Comparison of ENCODE assay signal across 8 cellular contexts in the genomic region with DNA sequence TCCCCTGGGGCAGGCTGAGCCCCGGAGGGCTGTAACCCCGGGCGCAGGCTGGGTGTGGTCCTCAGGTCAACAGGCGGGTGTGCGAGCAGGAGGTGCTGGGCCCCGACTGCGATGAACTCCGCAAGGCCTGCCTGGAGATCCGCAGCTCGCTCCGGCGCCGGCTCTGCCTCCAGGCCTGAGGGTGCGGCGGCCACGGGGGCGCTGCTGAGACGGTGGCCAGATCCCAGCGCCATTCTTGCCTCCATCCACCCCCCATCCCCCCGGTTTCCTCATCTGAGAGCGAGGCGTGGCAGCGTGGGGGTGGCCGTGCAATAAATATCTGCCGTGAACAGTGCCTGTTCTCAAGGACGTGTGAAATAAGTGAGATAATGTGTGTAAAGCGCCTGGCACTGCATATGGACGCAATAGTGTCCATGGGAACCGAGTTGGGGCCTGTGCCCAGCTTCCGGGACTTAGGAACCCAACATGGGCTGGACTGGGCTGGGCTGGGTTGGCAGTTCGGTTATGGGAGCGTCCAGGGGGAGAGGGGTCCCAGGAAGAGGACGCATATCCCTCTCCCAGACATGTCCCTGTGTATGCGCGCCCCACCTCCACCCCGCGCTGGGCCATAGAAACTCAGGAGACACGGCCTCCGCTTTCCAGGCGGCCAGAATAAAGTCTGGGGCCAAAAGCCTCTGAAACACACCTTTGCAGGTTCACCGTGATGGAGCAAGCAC. TPM values are rescaled to one million over a fixed set of nuclear protein-coding genes. Genes with fewer than 3 reads are reported as not detected.
DNase-seq lines count a peak whose midpoint lies in the region; ATAC-seq and TF ChIP-seq lines count a peak whose summit lies in the region.

No MANE protein-coding gene starts in this region.

- H3K36me3 Mint-ChIP-seq in brain: no peaks in the 10 kb centered on the region

- TF ChIP-seq EP300 in SK-N-SH (IDR thresholded peaks at IDR 0.05; ENCODE audit: borderline replicate concordance in 1 of 2, low read depth in 1 of 2, low read length in 1 of 2): no peak; a peak in 1 of 4 replicates

- no peaks in the 10 kb centered on the region for H3K9me3 ChIP-seq in SK-N-SH
- no peaks in the 10 kb centered on the region for H3K9me3 ChIP-seq in iPS DF 6.9 (ENCODE audit: control insufficient read depth, insufficient read depth, low read length)

- CTCF ChIA-PET in SK-N-SH (lab: Yijun Ruan, JAX): interaction anchor here (0.6 to 5.7 kb wide), 20 partner anchors 8 to 1134 kb away, joined by 3 to 62 read pairs (median 4); a partner anchor contains a TSS

- TF ChIP-seq CTCF in 22Rv1 (IDR thresholded peaks at IDR 0.05) (peak; percentile 76), GM12864 (IDR thresholded peaks at IDR 0.05; ENCODE audit: low read depth, low read length, missing control alignments) (peak; percentile 53), SK-N-SH (IDR thresholded peaks at IDR 0.05) (peak; percentile 59), brain (conservative IDR thresholded peaks at IDR 0.05) (peak; percentile 26 to 61)

- H3K9ac ChIP-seq in SK-N-SH (peak overlapping the region; percentile 81), rectal smooth muscle tissue (ENCODE audit: low read length) (peak overlapping the region; percentile 6)

- no peaks in the 10 kb centered on the region for H3K9me2 ChIP-seq in SK-N-SH

- H3K4me3 Mint-ChIP-seq in brain: peak overlapping the region; percentile 88 to 95 (median 91)

- H3K4me2 ChIP-seq in SK-N-SH: peak overlapping the region; percentile 83

- no peak for ATAC-seq in HG02884 (IDR thresholded peaks at IDR 0.05; ENCODE audit: unreplicated experiment)

- H3K27me3 ChIP-seq in SK-N-SH (ENCODE audit: insufficient read depth) (no peaks in the 10 kb centered on the region), iPS DF 6.9 (ENCODE audit: control insufficient read depth, insufficient read depth, low read length) (peaks cover 8% of the 10 kb centered on the region; the same call in 1 of the 2 replicates), rectal smooth muscle tissue (ENCODE audit: control insufficient read depth, insufficient read depth, low read length) (no peaks in the 10 kb centered on the region)

- peaks cover 3 to 17% (median 10%) of the 10 kb centered on the region in 5 experiments for H3K9me3 Mint-ChIP-seq in brain

- peak overlapping the region; percentile 88 to 95 (median 94) for H3K27ac Mint-ChIP-seq in brain

- H3K36me3 ChIP-seq in SK-N-SH (replicated peaks in 1 of 2; ENCODE audit: control insufficient read depth in 1 of 2, insufficient read depth in 2 of 2, low read length in 1 of 2) (no peaks in the 10 kb centered on the region), iPS DF 6.9 (ENCODE audit: control insufficient read depth, insufficient read depth, low read length) (no peaks in the 10 kb centered on the region; the same call in 1 of the 2 replicates), rectal smooth muscle tissue (ENCODE audit: control insufficient read depth, insufficient read depth, low read length) (no peaks in the 10 kb centered on the region)

- peaks cover 19% of the 10 kb centered on the region for H3K27me3 Mint-ChIP-seq in brain

- H3K4me1 ChIP-seq in SK-N-SH (ENCODE audit: control insufficient read depth in 1 of 2, insufficient read depth in 2 of 2, low read depth in 1 of 2, low read length in 1 of 2): peaks cover 0 to 13% of the 10 kb centered on the region in 2 experiments; a peak in 1 of 4 replicates
- 0 out of 2 replicates have a peak, but pooled peaks cover 1% of the 10 kb centered on the region for H3K4me1 ChIP-seq in iPS DF 6.9 (ENCODE audit: control insufficient read depth, insufficient read depth, low read length)
- H3K4me1 ChIP-seq in rectal smooth muscle tissue (ENCODE audit: control insufficient read depth, insufficient read depth, low read length): no peaks in the 10 kb centered on the region

- TF ChIP-seq RAD21 in SK-N-SH (IDR thresholded peaks at IDR 0.05; ENCODE audit: low read length): 0 out of 2 replicates have a peak, but pooled peaks have one; percentile 20

- DNase-seq in GM12864 (ENCODE audit: low read depth) (no peak), HT-29 (ENCODE audit: low spot score) (peak; percentile 78), SK-N-SH (peak; percentile 87), iPS DF 6.9 (ENCODE audit: low read depth, low spot score) (no peak)

- peak overlapping the region; percentile 88 for H3K27ac ChIP-seq in 22Rv1
- H3K27ac ChIP-seq in SK-N-SH (ENCODE audit: low read depth in 2 of 2, low read length in 1 of 2): peak overlapping the region; percentile 66 to 73
- H3K27ac ChIP-seq in iPS DF 6.9 (ENCODE audit: low read length): no peak overlapping the region
- peak overlapping the region; percentile 51 for H3K27ac ChIP-seq in rectal smooth muscle tissue (ENCODE audit: low read depth, low read length)

- H3F3A ChIP-seq in SK-N-SH (replicated peaks; ENCODE audit: insufficient read depth): peaks cover 41% of the 10 kb centered on the region

- peaks cover 21% of the 10 kb centered on the region for H3K4me1 Mint-ChIP-seq in brain

- peaks cover 3% of the 10 kb centered on the region; the same call in 1 of the 2 replicates for H4K20me1 ChIP-seq in SK-N-SH (ENCODE audit: insufficient read depth)

- H2AFZ ChIP-seq in SK-N-SH (ENCODE audit: low read depth): peak overlapping the region; percentile 87

- H3K79me2 ChIP-seq in SK-N-SH (ENCODE audit: insufficient read depth): no peaks in the 10 kb centered on the region

- 7% methylated on average over 24 of the region's 41 CpGs for WGBS in SK-N-SH (ENCODE audit: low lambda C conversion rate)
- no CpG with 5 or more reads among the region's 41 CpGs for WGBS in iPS DF 6.9 (ENCODE audit: insufficient coverage, insufficient read length)

- POLR2A ChIA-PET in SK-N-SH (lab: Yijun Ruan, JAX): interaction anchor here (0.6 to 2.2 kb wide), 6 partner anchors 12 to 133 kb away, joined by 3 to 18 read pairs (median 4); a partner anchor contains a TSS

- peak overlapping the region; percentile 73 for H3K4me3 ChIP-seq in GM12864 (ENCODE audit: low read depth, low read length)
- peak overlapping the region; percentile 78 to 91 for H3K4me3 ChIP-seq in SK-N-SH (ENCODE audit: low read depth in 2 of 2, low read length in 1 of 2)
- H3K4me3 ChIP-seq in iPS DF 6.9 (ENCODE audit: low read length): peak overlapping the region; percentile 69
- peak overlapping the region; percentile 60 for H3K4me3 ChIP-seq in rectal smooth muscle tissue (ENCODE audit: low read length)

TF ChIP-seq in SK-N-SH, 30 proteins besides CTCF, POLR2A, EP300 and RAD21:
- TF ChIP-seq, protein P1, sequence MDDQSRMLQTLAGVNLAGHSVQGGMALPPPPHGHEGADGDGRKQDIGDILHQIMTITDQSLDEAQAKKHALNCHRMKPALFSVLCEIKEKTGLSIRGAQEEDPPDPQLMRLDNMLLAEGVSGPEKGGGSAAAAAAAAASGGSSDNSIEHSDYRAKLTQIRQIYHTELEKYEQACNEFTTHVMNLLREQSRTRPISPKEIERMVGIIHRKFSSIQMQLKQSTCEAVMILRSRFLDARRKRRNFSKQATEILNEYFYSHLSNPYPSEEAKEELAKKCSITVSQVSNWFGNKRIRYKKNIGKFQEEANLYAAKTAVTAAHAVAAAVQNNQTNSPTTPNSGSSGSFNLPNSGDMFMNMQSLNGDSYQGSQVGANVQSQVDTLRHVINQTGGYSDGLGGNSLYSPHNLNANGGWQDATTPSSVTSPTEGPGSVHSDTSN (IDR thresholded peaks at IDR 0.05): no peak
- TF ChIP-seq FOXM1 (IDR thresholded peaks at IDR 0.05; ENCODE audit: low read depth) (0 out of 2 replicates have a peak, but pooled peaks have one; percentile 13), GATA2 (CRISPR knock-in tag; IDR thresholded peaks at IDR 0.05) (no peak), FOXJ3 (CRISPR knock-in tag; IDR thresholded peaks at IDR 0.05) (no peak), EZH2phosphoT487 (IDR thresholded peaks at IDR 0.05; ENCODE audit: borderline replicate concordance, low read depth) (no peak), CHD2 (IDR thresholded peaks at IDR 0.05; ENCODE audit: low read length, partially characterized antibody) (peak; percentile 49), YY1 (IDR thresholded peaks at IDR 0.05; ENCODE audit: low read depth) (peak; percentile 66; the same call in 1 of the 2 replicates), RCOR1 (IDR thresholded peaks at IDR 0.05; ENCODE audit: low read length) (0 out of 2 replicates have a peak, but pooled peaks have one; percentile 16), TAF1 (IDR thresholded peaks at IDR 0.05; ENCODE audit: borderline replicate concordance, low read depth, low read length) (peak; percentile 50; the same call in 1 of the 2 replicates), JUND (IDR thresholded peaks at IDR 0.05) (no peak)
- TF ChIP-seq, protein P2, sequence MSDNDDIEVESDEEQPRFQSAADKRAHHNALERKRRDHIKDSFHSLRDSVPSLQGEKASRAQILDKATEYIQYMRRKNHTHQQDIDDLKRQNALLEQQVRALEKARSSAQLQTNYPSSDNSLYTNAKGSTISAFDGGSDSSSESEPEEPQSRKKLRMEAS (IDR thresholded peaks at IDR 0.05; ENCODE audit: low read depth): peak; percentile 72; the same call in 1 of the 2 replicates
TF ChIP-seq in SK-N-SH: peak in this region for 6.

RNA-seq across cellular contexts. Expression of a gene that starts 15.0 kb away (rescaled TPM):
- total RNA-seq in HT-29 (2014; rRNA removed; shearing (Covaris generic)): 5.8 and 7.2 TPM in 2 replicates
- polyA plus RNA-seq in SK-N-SH (2012; rRNA removed): 0.83 and 1.1 TPM in 2 replicates
- polyA plus RNA-seq in SK-N-SH (2012; cell fraction: cytosol; rRNA removed): 0.55 and 0.92 TPM in 2 replicates
- polyA plus RNA-seq in SK-N-SH (2012; cell fraction: nucleus; rRNA removed): 1.4 and 2.5 TPM in 2 replicates
- 30.4 TPM for polyA plus RNA-seq in brain (ENCODE audit: insufficient read depth, low read depth, low replicate concordance)

RNA-seq across cellular contexts. Expression of a gene that starts 37.4 kb away (rescaled TPM):
- total RNA-seq in HT-29 (2014; rRNA removed; shearing (Covaris generic)): 26.7 and 33.3 TPM in 2 replicates
- polyA plus RNA-seq in SK-N-SH (2012; rRNA removed): 7.6 and 9.7 TPM in 2 replicates
- 3.8 and 6.7 TPM in 2 replicates for polyA plus RNA-seq in SK-N-SH (2012; cell fraction: cytosol; rRNA removed)
- 17.6 and 22.7 TPM in 2 replicates for polyA plus RNA-seq in SK-N-SH (2012; cell fraction: nucleus; rRNA removed)
- 25.2 TPM for polyA plus RNA-seq in brain (ENCODE audit: insufficient read depth, low read depth, low replicate concordance)

RNA-seq across cellular contexts. Expression of a gene that starts 38.2 kb away (rescaled TPM):
- not detected in 2 replicates for total RNA-seq in HT-29 (2014; rRNA removed; shearing (Covaris generic))
- polyA plus RNA-seq in SK-N-SH (2012; rRNA removed) (0.54 and 0.71 TPM in 2 replicates), brain (ENCODE audit: insufficient read depth, low read depth, low replicate concordance) (not detected)
- 0.21 and 0.23 TPM in 2 replicates for polyA plus RNA-seq in SK-N-SH (2012; cell fraction: cytosol; rRNA removed)
- polyA plus RNA-seq in SK-N-SH (2012; cell fraction: nucleus; rRNA removed): 0.67 and 1.3 TPM in 2 replicates

RNA-seq across cellular contexts. Expression of a gene that starts 50.7 kb away (rescaled TPM):
- not detected in 2 replicates for total RNA-seq in HT-29 (2014; rRNA removed; shearing (Covaris generic))
- polyA plus RNA-seq in SK-N-SH (2012; rRNA removed) (0.05 TPM in 1 of 2 replicates, not detected in the other), brain (ENCODE audit: insufficient read depth, low read depth, low replicate concordance) (not detected)
- polyA plus RNA-seq in SK-N-SH (2012; cell fraction: cytosol; rRNA removed): not detected in 2 replicates
- 0.08 and 0.16 TPM in 2 replicates for polyA plus RNA-seq in SK-N-SH (2012; cell fraction: nucleus; rRNA removed)

Comparison
In these comparisons a context has a peak if more than half of its experiments do, and no peak if none do; other contexts are left out.
1. DNase-seq: peak in HT-29 (single experiment) and SK-N-SH (single experiment); none in GM12864 (single experiment) and iPS DF 6.9 (single experiment).
2. Peak in every context shown above with its lines, with median percentiles within 50 percentile points of each other: CTCF ChIP-seq and H3K4me3 ChIP-seq.